Comparison of ENCODE assay signal across 10 cellular contexts in the genomic region with DNA sequence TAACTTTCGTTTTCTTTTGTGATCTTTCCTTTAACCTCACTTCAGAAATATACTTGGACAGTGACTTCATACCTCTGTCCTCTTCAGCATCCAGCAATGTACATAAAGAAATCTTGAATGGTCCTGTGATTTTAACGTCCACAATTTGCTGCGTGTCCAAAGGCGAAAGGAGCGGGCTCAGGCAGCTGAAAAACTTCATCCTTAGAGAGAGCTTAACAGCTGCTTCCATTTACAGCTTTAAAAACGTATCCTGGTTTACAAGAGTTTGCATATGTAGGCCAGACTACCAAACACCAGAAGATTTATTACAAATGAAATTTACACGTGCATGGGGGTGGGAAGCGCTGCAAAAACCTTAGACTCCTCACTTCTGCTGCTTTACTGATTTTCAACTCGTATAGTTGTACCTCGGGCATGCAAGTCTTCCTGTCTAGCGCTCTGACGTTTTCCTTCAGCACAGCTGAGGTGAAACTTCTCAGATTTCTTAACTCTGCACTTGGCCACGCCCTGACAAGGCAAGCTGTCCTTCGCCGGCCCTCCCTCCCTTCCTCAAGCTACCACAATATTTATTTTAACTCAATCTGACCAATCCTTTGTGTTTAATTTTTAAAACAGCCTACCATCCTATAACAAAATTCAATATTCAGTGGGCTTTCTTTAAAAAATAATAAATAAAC.
A peak's percentile ranks its signal among the peaks of the same experiment; 100 is the strongest.
DNase-seq lines count a peak whose midpoint lies in the region; ATAC-seq and TF ChIP-seq lines count a peak whose summit lies in the region.
"Had no signal": no experiment of that assay in that cellular context is flagged by ENCODE, and none has a peak within 500 bp of the region (broad histone marks: within the 10 kb centered on the region; RNA-seq: fewer than 3 reads in every experiment).

No MANE protein-coding gene starts in this region.

- H3K9me3 ChIP-seq in mesodermal cell (ENCODE audit: control insufficient read depth, low read length), result no peaks in the 10 kb centered on the region
- H3K9me3 ChIP-seq: mucosa of descending colon had no signal

- 21 to 34% methylated on average over 8 to 9 of the region's 15 CpGs for WGBS in mesodermal cell (ENCODE audit: insufficient coverage in 2 of 2), 2 experiments

- no peak overlapping the region for H3K4me3 ChIP-seq in choroid plexus epithelial cell (ENCODE audit: low read depth, low read length)
- H3K4me3 ChIP-seq in mesodermal cell (ENCODE audit: extremely low read depth, insufficient read depth, low read length, poor library complexity, severe bottlenecking), result peak overlapping the region; percentile 25
- H3K4me3 ChIP-seq: mucosa of descending colon had no signal

- no peak for ATAC-seq in GM18505 (IDR thresholded peaks at IDR 0.05; ENCODE audit: unreplicated experiment)
- no peak for ATAC-seq in GM21737 (IDR thresholded peaks at IDR 0.05; ENCODE audit: unreplicated experiment)
- ATAC-seq: mucosa of descending colon had no signal

- H3K27ac ChIP-seq in mesodermal cell (ENCODE audit: low read depth, low read length, severe bottlenecking), result no peak overlapping the region

- no peak for TF ChIP-seq POLR2A in GM18505 (IDR thresholded peaks at IDR 0.05; ENCODE audit: borderline replicate concordance, extremely low read depth, insufficient read depth, insufficient read length)

- DNase-seq in A172 (ENCODE audit: low spot score) (peak; percentile 38), NCI-H2171 treated with DMSO at 0.1 percent for 48 hours (lab: John Stamatoyannopoulos, UW) (peak; percentile 40), choroid plexus epithelial cell (ENCODE audit: low read depth) (peak; percentile 12), mucosa of gallbladder (ENCODE audit: low spot score) (no peak), foreskin melanocyte (no peak)
- DNase-seq: NCI-H187 had no signal

- no peaks in the 10 kb centered on the region for H3K36me3 ChIP-seq in mesodermal cell (ENCODE audit: control insufficient read depth, insufficient read depth, low read length)

- H3K4me1 ChIP-seq in mesodermal cell (ENCODE audit: control insufficient read depth, insufficient read depth, low read length, poor library complexity, severe bottlenecking), result no peaks in the 10 kb centered on the region

- TF ChIP-seq CTCF in choroid plexus epithelial cell (conservative IDR thresholded peaks at IDR 0.05; ENCODE audit: low read depth, low read length), result no peak

Comparison
In these comparisons a context has a peak if more than half of its experiments do, and no peak if none do; other contexts are left out.
1. DNase-seq: peak in A172 (single experiment), NCI-H2171 treated with DMSO at 0.1 percent for 48 hours (single experiment) and choroid plexus epithelial cell (single experiment); none in mucosa of gallbladder (single experiment) and foreskin melanocyte (single experiment).